6 cellular contexts compared by ENCODE assay signal in the genomic region with DNA sequence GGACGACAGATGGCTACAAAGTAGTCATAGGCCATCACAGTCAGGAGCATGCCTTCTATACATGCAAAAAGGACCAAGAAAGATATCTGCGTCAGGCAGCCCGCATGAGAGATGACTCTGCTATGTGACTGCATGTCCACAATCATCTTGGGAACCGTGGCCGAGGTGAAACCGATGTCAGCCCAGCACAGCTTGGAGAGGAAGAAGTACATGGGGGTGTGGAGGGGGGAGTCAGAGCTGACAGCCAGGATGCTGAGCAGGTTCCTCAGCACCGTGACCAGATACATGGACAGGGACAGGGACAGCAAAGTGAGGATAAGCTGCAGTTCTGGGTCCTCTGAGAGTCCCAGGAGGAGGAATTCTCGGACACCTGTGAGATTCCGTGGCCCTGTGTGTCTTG. TPM values are rescaled to one million over a fixed set of nuclear protein-coding genes. Genes with fewer than 3 reads are reported as not detected.
"Had no signal": no experiment of that assay in that cellular context is flagged by ENCODE, and none has a peak within 500 bp of the region (broad histone marks: within the 10 kb centered on the region; RNA-seq: fewer than 3 reads in every experiment).

No MANE protein-coding gene starts in this region.

RNA-seq across cellular contexts. Expression of a gene that starts 48.6 kb away (rescaled TPM):
- total RNA-seq: HepG2, HT-29, HT1080, IMR-90, K562 had no signal
- polyA plus RNA-seq: HepG2, IgD-negative memory B cell, IMR-90, K562 had no signal
